ENCODE assay signal across 13 cellular contexts in the genomic region with DNA sequence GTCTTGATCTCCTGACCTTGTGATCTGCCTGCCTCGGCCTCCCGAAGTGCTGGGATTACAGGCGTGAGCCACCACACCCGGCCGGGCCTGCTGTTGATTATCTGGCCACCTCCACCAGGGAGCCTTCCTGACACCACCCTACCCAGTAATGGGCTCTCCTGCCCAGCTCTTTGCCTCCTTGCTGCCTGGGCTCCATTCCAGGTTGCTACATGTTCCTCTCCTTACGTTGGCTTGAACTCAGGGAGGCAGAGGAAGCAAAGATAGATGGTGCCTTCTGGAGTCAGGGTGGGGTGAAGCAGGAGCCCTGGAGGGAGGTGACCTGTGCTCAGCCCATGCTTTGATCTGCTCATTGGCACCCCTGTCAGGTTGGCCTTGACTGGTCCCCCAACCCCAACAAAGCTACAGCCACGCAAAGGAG. TPM values are rescaled to one million over a fixed set of nuclear protein-coding genes. Genes with fewer than 3 reads are reported as not detected.
DNase-seq lines count a peak whose midpoint lies in the region; ATAC-seq and TF ChIP-seq lines count a peak whose summit lies in the region.
"Had no signal": no experiment of that assay in that cellular context is flagged by ENCODE, and none has a peak within 500 bp of the region (broad histone marks: within the 10 kb centered on the region; RNA-seq: fewer than 3 reads in every experiment).

No MANE protein-coding gene starts in this region.

- ATAC-seq in CD8-positive, alpha-beta T cell = no peak
- ATAC-seq in T-helper 17 cell = no peak
- ATAC-seq in gastroesophageal sphincter = no peak
- no peak for ATAC-seq in GM18511 (IDR thresholded peaks at IDR 0.05; ENCODE audit: unreplicated experiment)
- no peak for ATAC-seq in GM21619 (IDR thresholded peaks at IDR 0.05; ENCODE audit: unreplicated experiment)
- no peak for ATAC-seq in HG02642 (IDR thresholded peaks at IDR 0.05; ENCODE audit: poor library complexity, unreplicated experiment)

- no peak overlapping the region for H3K4me3 ChIP-seq in CD8-positive, alpha-beta T cell (ENCODE audit: low read depth, low read length)
- no peak overlapping the region for H3K4me3 ChIP-seq in gastroesophageal sphincter

- peak overlapping the region; percentile 72 for H3K27ac Mint-ChIP-seq in CD8-positive, alpha-beta T cell
- peak overlapping the region; percentile 97 for H3K27ac Mint-ChIP-seq in T-helper 17 cell

- H3K36me3 ChIP-seq in CD8-positive, alpha-beta T cell (ENCODE audit: insufficient read depth, low read length) = peaks cover 28% of the 10 kb centered on the region
- peaks cover 0 to 46% of the 10 kb centered on the region in 2 donors for H3K36me3 ChIP-seq in gastroesophageal sphincter

- TF ChIP-seq EP300 in gastroesophageal sphincter (IDR thresholded peaks at IDR 0.05) = no peak

- no peaks in the 10 kb centered on the region for H3K9me3 ChIP-seq in CD8-positive, alpha-beta T cell (ENCODE audit: low read length)
- H3K9me3 ChIP-seq in T-helper 17 cell (ENCODE audit: control insufficient read depth, low read length, poor library complexity, severe bottlenecking) = no peaks in the 10 kb centered on the region
- no peaks in the 10 kb centered on the region for H3K9me3 ChIP-seq in gastroesophageal sphincter

- H3K4me1 ChIP-seq in CD8-positive, alpha-beta T cell (ENCODE audit: insufficient read depth, low read length) = peaks cover 61% of the 10 kb centered on the region
- peaks cover 0 to 12% (median 0%) of the 10 kb centered on the region in 3 donors for H3K4me1 ChIP-seq in gastroesophageal sphincter

- no peaks in the 10 kb centered on the region for H3K27me3 Mint-ChIP-seq in CD8-positive, alpha-beta T cell (ENCODE audit: low read depth)
- H3K27me3 Mint-ChIP-seq in T-helper 17 cell = no peaks in the 10 kb centered on the region

- CTCF ChIA-PET in CD8-positive, alpha-beta T cell (lab: Charles Lee) = no interaction called here

- intact Hi-C loops in CD8-positive, alpha-beta T cell (cut with DNase I, micrococcal nuclease) = no loop called here

- no peaks in the 10 kb centered on the region for H3K9me3 Mint-ChIP-seq in CD8-positive, alpha-beta T cell

- H3K36me3 Mint-ChIP-seq in CD8-positive, alpha-beta T cell = peaks cover 36% of the 10 kb centered on the region
- no peaks in the 10 kb centered on the region for H3K36me3 Mint-ChIP-seq in T-helper 17 cell (ENCODE audit: low read depth)

- in situ Hi-C loops in ACHN (cut with HindIII; ENCODE audit: low pct_ligation_motif_present, low pct_unique_long_range_greater_than_20kb, low sequenced_read_pairs) = no loop called here

- H3K4me1 Mint-ChIP-seq in CD8-positive, alpha-beta T cell (ENCODE audit: low read depth) = peaks cover 38% of the 10 kb centered on the region
- peaks cover 16% of the 10 kb centered on the region for H3K4me1 Mint-ChIP-seq in T-helper 17 cell

- TF ChIP-seq POLR2A in gastroesophageal sphincter (IDR thresholded peaks at IDR 0.05) = no peak

- H3K27me3 ChIP-seq in CD8-positive, alpha-beta T cell (ENCODE audit: insufficient read depth, low read length) = no peaks in the 10 kb centered on the region
- no peaks in the 10 kb centered on the region for H3K27me3 ChIP-seq in gastroesophageal sphincter

- POLR2A ChIA-PET in CD8-positive, alpha-beta T cell (lab: Charles Lee) = interaction anchor here (1.0 to 1.5 kb wide), 2 partner anchors 23 to 51 kb away, joined by 3 read pairs; partner anchors contain the start of gene RPL10

- TF ChIP-seq CTCF in CD8-positive, alpha-beta T cell (IDR thresholded peaks at IDR 0.05) = no peak
- no peak for TF ChIP-seq CTCF in gastroesophageal sphincter (IDR thresholded peaks at IDR 0.05)

- peak; percentile 20 for DNase-seq in ACHN
- DNase-seq in CD8-positive, alpha-beta T cell = peak in 2 of 7 experiments; percentile 18 to 50
- no peak for DNase-seq in T-helper 17 cell
- DNase-seq in NCI-H2081 treated with DMSO at 0.1 percent for 48 hours (lab: John Stamatoyannopoulos, UW) = no peak
- DNase-seq: activated gamma-delta T cell; effector CD4-positive, alpha-beta T cell; GOT3; NK-92 treated with Interleukin-12 subunit alpha and Interleukin-12 subunit beta, amount 100 ng/mL, for 24 hours; stimulated activated naive CD4-positive, alpha-beta T cell treated with Interleukin-2 at 50 U/mL for 16 hours had no signal

- H3K4me3 Mint-ChIP-seq in CD8-positive, alpha-beta T cell = no peak overlapping the region
- peak overlapping the region; percentile 50 for H3K4me3 Mint-ChIP-seq in T-helper 17 cell

- 17% methylated on average over 1 of the region's 7 CpGs; no CpG with 5 or more reads in 1 of the 2 donors for WGBS in gastroesophageal sphincter (ENCODE audit: low coverage in 1 of 2), 2 donors

- no peak overlapping the region for H3K27ac ChIP-seq in CD8-positive, alpha-beta T cell (ENCODE audit: low read depth, low read length)
- H3K27ac ChIP-seq in gastroesophageal sphincter = peak overlapping the region; percentile 39 to 94 (median 64)

RNA-seq across cellular contexts. Expression of gene FLNA, which starts 26.3 kb away (rescaled TPM):
- total RNA-seq in CD8-positive, alpha-beta T cell = 1,000 to 10,000 TPM; 1,274 to 1,333 TPM
- 1,000 to 10,000 TPM; 1,780 to 2,536 TPM for total RNA-seq in T-helper 17 cell
- total RNA-seq in gastroesophageal sphincter = over 10,000 TPM in 1 of 4 donors, 1,000 to 10,000 TPM in 3; 7,815 to 15,318 (median 8,757) TPM

RNA-seq across cellular contexts. Expression of gene EMD, which starts 31.0 kb away (rescaled TPM):
- total RNA-seq in CD8-positive, alpha-beta T cell = 100 to 1,000 TPM; 176 TPM
- 100 to 1,000 TPM; 121 to 132 TPM for total RNA-seq in T-helper 17 cell
- total RNA-seq in gastroesophageal sphincter = 10 to 100 TPM; 41.0 to 58.6 (median 50.6) TPM

RNA-seq across cellular contexts. Expression of gene RPL10, which starts 50.1 kb away (rescaled TPM):
- 1,000 to 10,000 TPM; 6,105 to 6,263 TPM for total RNA-seq in CD8-positive, alpha-beta T cell
- total RNA-seq in T-helper 17 cell (1,000 to 10,000 TPM; 4,596 to 4,820 TPM), gastroesophageal sphincter (1,000 to 10,000 TPM; 3,970 to 7,427 (median 5,392) TPM)

RNA-seq across cellular contexts. Expression of gene TKTL1, which starts 52.5 kb away (rescaled TPM):
- total RNA-seq in CD8-positive, alpha-beta T cell = 1 to 10 TPM in 1 of 2 experiments, under 1 TPM in 1; 1.00 to 1.3 TPM
- total RNA-seq in T-helper 17 cell = 1 to 10 TPM; 3.0 to 4.2 TPM
- total RNA-seq in gastroesophageal sphincter = under 1 TPM in 2 of 4 donors, not detected in 2; 0.31 TPM

RNA-seq across cellular contexts. Expression of gene TEX28, which starts 53.2 kb away (rescaled TPM):
- total RNA-seq in CD8-positive, alpha-beta T cell = not detected
- total RNA-seq in T-helper 17 cell = not detected
- not detected for total RNA-seq in gastroesophageal sphincter
